In the genomic region with DNA sequence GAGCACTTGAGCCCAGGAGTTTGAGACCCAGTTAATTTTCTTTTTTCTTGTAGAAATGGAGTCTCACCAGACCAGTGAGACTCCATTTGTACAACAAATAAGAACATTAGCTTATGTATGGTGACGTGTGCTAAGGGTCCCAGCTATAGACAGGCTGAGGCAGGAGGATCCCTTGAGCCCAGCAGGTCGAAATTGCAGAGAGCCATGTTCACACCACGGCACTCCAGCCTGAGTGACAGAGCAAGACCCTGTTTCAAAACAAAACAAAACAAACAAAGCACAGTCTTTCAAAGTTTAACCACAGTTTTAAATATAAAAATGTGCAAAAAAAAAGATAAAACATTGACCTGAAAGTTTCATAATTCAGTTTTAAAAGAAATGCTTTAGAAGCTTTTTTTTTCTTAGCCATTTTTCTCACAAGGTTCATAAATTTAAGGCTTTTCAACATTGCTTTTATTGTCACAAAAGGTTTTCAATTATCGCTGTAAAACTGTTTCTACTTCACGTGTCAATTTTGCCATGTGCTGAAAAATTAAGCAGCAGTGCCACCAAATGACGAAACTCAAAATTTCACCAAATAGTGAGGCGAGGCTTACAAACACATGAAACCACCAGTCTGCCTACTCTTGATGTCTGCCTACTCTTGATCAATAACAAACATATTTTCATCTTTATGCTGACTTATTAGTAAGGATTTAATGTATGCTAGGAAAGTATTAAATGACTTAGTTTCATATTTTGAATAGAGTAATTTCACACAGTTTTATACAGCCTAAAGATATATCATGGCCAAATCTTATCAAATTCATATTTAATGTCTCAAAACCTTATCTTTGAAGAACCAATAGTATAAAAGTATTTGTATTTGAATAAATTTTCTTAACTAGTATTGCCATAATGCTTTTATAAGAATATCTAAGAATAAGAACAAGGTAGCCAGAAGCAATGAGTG, we compare ENCODE assay signal across 8 cellular contexts.
A peak's percentile ranks its signal among the peaks of the same experiment; 100 is the strongest.
DNase-seq lines count a peak whose midpoint lies in the region; ATAC-seq and TF ChIP-seq lines count a peak whose summit lies in the region.

No MANE protein-coding gene starts in this region.

- intact Hi-C loops in Right ventricle myocardium superior (cut with DNase I): loop anchor here (5.0 to 10.0 kb wide), 4 partner anchors 211 to 561 kb away; partner anchors contain the start of gene SH3RF1
- intact Hi-C loops in Right ventricle myocardium inferior (cut with DNase I): loop anchor here (1.0 to 10.0 kb wide), 4 partner anchors 351 to 562 kb away; no protein-coding TSS in a partner anchor
- intact Hi-C loops in mucosa of descending colon (cut with DNase I, micrococcal nuclease): loop anchor here (2.0 to 10.0 kb wide), 2 partner anchors 461 to 563 kb away; no protein-coding TSS in a partner anchor

- H3K27me3 Mint-ChIP-seq in endothelial cell (ENCODE audit: unreplicated experiment): peaks cover 2% of the 10 kb centered on the region

- TF ChIP-seq CTCF in endothelial cell (IDR thresholded peaks at IDR 0.05; ENCODE audit: unreplicated experiment) (no peak), mucosa of descending colon (IDR thresholded peaks at IDR 0.05) (no peak)

- H3K9me3 ChIP-seq in mucosa of descending colon: no peaks in the 10 kb centered on the region

- H3K36me3 Mint-ChIP-seq in endothelial cell (ENCODE audit: low read depth, unreplicated experiment): peaks cover 8% of the 10 kb centered on the region

- DNase-seq in Right ventricle myocardium superior (no peak), Right ventricle myocardium inferior (ENCODE audit: missing footprints) (no peak), Kasumi-1 (lab: John Stamatoyannopoulos, UW) (peak; percentile 50 to 70), SKM-1 (lab: John Stamatoyannopoulos, UW; ENCODE audit: unreplicated experiment) (peak; percentile 10), endothelial cell (ENCODE audit: low spot score) (peak; percentile 44), mucosa of descending colon (peak in 1 of 3 donors; percentile 71), cerebellar nuclear complex (lab: John Stamatoyannopoulos, UW) (no peak)

- no peaks in the 10 kb centered on the region for H3K4me1 ChIP-seq in mucosa of descending colon (ENCODE audit: low read depth)

- H3K27ac Mint-ChIP-seq in endothelial cell (ENCODE audit: unreplicated experiment): no peak overlapping the region

- no peaks in the 10 kb centered on the region for H3K4me1 Mint-ChIP-seq in endothelial cell (ENCODE audit: unreplicated experiment)

- H3K36me3 ChIP-seq in mucosa of descending colon (ENCODE audit: low read depth): no peaks in the 10 kb centered on the region

- H3K9me3 Mint-ChIP-seq in endothelial cell (ENCODE audit: unreplicated experiment): no peaks in the 10 kb centered on the region

- peak; percentile 76 for ATAC-seq in Right ventricle myocardium superior (ENCODE audit: poor library complexity)
- ATAC-seq in Right ventricle myocardium inferior: no peak
- peak; percentile 86 for ATAC-seq in GM21723 (IDR thresholded peaks at IDR 0.05; ENCODE audit: unreplicated experiment)
- peak; percentile 61 for ATAC-seq in mucosa of descending colon

- H3K4me3 ChIP-seq in mucosa of descending colon: no peak overlapping the region

- H3K4me3 Mint-ChIP-seq in endothelial cell (ENCODE audit: unreplicated experiment): no peak overlapping the region

Comparison
In these comparisons a context has a peak if more than half of its experiments do, and no peak if none do; other contexts are left out.
1. DNase-seq: peak in Kasumi-1 (2 of 2), SKM-1 (single experiment) and endothelial cell (single experiment); none in Right ventricle myocardium superior (single experiment), Right ventricle myocardium inferior (single experiment) and cerebellar nuclear complex (0 of 2).